ENCODE assay signal across 1 cellular context in genomic region chr14:92575773-92576303, GRCh38.
A peak's percentile ranks its signal among the peaks of the same experiment; 100 is the strongest.
TF ChIP-seq lines count a peak whose summit lies in the region.

No MANE protein-coding gene starts in this region.

TF ChIP-seq in K562, 482 proteins besides CTCF, POLR2A, EP300 and RAD21 (continued from another document and continues in another):
- TF ChIP-seq, protein P1, sequence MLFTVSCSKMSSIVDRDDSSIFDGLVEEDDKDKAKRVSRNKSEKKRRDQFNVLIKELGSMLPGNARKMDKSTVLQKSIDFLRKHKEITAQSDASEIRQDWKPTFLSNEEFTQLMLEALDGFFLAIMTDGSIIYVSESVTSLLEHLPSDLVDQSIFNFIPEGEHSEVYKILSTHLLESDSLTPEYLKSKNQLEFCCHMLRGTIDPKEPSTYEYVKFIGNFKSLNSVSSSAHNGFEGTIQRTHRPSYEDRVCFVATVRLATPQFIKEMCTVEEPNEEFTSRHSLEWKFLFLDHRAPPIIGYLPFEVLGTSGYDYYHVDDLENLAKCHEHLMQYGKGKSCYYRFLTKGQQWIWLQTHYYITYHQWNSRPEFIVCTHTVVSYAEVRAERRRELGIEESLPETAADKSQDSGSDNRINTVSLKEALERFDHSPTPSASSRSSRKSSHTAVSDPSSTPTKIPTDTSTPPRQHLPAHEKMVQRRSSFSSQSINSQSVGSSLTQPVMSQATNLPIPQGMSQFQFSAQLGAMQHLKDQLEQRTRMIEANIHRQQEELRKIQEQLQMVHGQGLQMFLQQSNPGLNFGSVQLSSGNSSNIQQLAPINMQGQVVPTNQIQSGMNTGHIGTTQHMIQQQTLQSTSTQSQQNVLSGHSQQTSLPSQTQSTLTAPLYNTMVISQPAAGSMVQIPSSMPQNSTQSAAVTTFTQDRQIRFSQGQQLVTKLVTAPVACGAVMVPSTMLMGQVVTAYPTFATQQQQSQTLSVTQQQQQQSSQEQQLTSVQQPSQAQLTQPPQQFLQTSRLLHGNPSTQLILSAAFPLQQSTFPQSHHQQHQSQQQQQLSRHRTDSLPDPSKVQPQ (CRISPR knock-in tag; IDR thresholded peaks at IDR 0.05; ENCODE audit: borderline replicate concordance): no peak
- TF ChIP-seq AFF4 (CRISPR knock-in tag; IDR thresholded peaks at IDR 0.05) (no peak), ZBED1 (IDR thresholded peaks at IDR 0.05) (no peak), ZNF583 (CRISPR knock-in tag; IDR thresholded peaks at IDR 0.05) (peak; percentile 95), FOXK1 (CRISPR knock-in tag; IDR thresholded peaks at IDR 0.05; ENCODE audit: borderline replicate concordance) (no peak), MEF2D (tag; conservative IDR thresholded peaks at IDR 0.05; ENCODE audit: low read depth) (peak; percentile 93), PCBP1 (IDR thresholded peaks at IDR 0.05; ENCODE audit: low read depth, low read length, poor library complexity, severe bottlenecking) (no peak), SIRT6 (IDR thresholded peaks at IDR 0.05; ENCODE audit: low read depth, low read length) (no peak), NCOA2 (IDR thresholded peaks at IDR 0.05; ENCODE audit: partially characterized antibody in 2 of 2) (no peak), MCM3 (IDR thresholded peaks at IDR 0.05) (no peak), NR4A1 (CRISPR knock-in tag; IDR thresholded peaks at IDR 0.05) (no peak), NR4A1 (tag; IDR thresholded peaks at IDR 0.05) (peak; percentile 97), FOXJ2 (tag; IDR thresholded peaks at IDR 0.05) (no peak), KLF16 (IDR thresholded peaks at IDR 0.05) (no peak), LCOR (CRISPR knock-in tag; IDR thresholded peaks at IDR 0.05) (no peak), BACH1 (tag; IDR thresholded peaks at IDR 0.05) (peak; percentile 91), STAT6 (CRISPR knock-in tag; IDR thresholded peaks at IDR 0.05) (no peak), ZBTB40 (IDR thresholded peaks at IDR 0.05) (no peak), ZBTB40 (CRISPR knock-in tag; IDR thresholded peaks at IDR 0.05) (no peak), IRF2 (CRISPR knock-in tag; IDR thresholded peaks at IDR 0.05) (no peak), GATAD2B (IDR thresholded peaks at IDR 0.05; ENCODE audit: borderline replicate concordance) (no peak), SETDB1 (IDR thresholded peaks at IDR 0.05; ENCODE audit: low read length) (no peak), DNMT1 (IDR thresholded peaks at IDR 0.05) (no peak), NCOA4 (IDR thresholded peaks at IDR 0.05; ENCODE audit: partially characterized antibody) (no peak), TCF7 (IDR thresholded peaks at IDR 0.05; ENCODE audit: borderline replicate concordance) (no peak), CBFB (CRISPR knock-in tag; IDR thresholded peaks at IDR 0.05) (no peak), SMARCA4 (IDR thresholded peaks at IDR 0.05) (no peak)
- TF ChIP-seq, protein P2, sequence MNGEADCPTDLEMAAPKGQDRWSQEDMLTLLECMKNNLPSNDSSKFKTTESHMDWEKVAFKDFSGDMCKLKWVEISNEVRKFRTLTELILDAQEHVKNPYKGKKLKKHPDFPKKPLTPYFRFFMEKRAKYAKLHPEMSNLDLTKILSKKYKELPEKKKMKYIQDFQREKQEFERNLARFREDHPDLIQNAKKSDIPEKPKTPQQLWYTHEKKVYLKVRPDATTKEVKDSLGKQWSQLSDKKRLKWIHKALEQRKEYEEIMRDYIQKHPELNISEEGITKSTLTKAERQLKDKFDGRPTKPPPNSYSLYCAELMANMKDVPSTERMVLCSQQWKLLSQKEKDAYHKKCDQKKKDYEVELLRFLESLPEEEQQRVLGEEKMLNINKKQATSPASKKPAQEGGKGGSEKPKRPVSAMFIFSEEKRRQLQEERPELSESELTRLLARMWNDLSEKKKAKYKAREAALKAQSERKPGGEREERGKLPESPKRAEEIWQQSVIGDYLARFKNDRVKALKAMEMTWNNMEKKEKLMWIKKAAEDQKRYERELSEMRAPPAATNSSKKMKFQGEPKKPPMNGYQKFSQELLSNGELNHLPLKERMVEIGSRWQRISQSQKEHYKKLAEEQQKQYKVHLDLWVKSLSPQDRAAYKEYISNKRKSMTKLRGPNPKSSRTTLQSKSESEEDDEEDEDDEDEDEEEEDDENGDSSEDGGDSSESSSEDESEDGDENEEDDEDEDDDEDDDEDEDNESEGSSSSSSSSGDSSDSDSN (IDR thresholded peaks at IDR 0.05; ENCODE audit: borderline replicate concordance in 1 of 2, low read depth in 2 of 2, low read length in 2 of 2): no peak
- TF ChIP-seq, protein P3, sequence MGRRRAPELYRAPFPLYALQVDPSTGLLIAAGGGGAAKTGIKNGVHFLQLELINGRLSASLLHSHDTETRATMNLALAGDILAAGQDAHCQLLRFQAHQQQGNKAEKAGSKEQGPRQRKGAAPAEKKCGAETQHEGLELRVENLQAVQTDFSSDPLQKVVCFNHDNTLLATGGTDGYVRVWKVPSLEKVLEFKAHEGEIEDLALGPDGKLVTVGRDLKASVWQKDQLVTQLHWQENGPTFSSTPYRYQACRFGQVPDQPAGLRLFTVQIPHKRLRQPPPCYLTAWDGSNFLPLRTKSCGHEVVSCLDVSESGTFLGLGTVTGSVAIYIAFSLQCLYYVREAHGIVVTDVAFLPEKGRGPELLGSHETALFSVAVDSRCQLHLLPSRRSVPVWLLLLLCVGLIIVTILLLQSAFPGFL (CRISPR knock-in tag; IDR thresholded peaks at IDR 0.05): no peak
- TF ChIP-seq, protein P4, sequence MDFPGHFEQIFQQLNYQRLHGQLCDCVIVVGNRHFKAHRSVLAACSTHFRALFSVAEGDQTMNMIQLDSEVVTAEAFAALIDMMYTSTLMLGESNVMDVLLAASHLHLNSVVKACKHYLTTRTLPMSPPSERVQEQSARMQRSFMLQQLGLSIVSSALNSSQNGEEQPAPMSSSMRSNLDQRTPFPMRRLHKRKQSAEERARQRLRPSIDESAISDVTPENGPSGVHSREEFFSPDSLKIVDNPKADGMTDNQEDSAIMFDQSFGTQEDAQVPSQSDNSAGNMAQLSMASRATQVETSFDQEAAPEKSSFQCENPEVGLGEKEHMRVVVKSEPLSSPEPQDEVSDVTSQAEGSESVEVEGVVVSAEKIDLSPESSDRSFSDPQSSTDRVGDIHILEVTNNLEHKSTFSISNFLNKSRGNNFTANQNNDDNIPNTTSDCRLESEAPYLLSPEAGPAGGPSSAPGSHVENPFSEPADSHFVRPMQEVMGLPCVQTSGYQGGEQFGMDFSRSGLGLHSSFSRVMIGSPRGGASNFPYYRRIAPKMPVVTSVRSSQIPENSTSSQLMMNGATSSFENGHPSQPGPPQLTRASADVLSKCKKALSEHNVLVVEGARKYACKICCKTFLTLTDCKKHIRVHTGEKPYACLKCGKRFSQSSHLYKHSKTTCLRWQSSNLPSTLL (IDR thresholded peaks at IDR 0.05): no peak
- TF ChIP-seq, protein P5, sequence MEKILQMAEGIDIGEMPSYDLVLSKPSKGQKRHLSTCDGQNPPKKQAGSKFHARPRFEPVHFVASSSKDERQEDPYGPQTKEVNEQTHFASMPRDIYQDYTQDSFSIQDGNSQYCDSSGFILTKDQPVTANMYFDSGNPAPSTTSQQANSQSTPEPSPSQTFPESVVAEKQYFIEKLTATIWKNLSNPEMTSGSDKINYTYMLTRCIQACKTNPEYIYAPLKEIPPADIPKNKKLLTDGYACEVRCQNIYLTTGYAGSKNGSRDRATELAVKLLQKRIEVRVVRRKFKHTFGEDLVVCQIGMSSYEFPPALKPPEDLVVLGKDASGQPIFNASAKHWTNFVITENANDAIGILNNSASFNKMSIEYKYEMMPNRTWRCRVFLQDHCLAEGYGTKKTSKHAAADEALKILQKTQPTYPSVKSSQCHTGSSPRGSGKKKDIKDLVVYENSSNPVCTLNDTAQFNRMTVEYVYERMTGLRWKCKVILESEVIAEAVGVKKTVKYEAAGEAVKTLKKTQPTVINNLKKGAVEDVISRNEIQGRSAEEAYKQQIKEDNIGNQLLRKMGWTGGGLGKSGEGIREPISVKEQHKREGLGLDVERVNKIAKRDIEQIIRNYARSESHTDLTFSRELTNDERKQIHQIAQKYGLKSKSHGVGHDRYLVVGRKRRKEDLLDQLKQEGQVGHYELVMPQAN (IDR thresholded peaks at IDR 0.05; ENCODE audit: borderline replicate concordance): no peak
